ENCODE assay signal across 10 cellular contexts in the genomic region with DNA sequence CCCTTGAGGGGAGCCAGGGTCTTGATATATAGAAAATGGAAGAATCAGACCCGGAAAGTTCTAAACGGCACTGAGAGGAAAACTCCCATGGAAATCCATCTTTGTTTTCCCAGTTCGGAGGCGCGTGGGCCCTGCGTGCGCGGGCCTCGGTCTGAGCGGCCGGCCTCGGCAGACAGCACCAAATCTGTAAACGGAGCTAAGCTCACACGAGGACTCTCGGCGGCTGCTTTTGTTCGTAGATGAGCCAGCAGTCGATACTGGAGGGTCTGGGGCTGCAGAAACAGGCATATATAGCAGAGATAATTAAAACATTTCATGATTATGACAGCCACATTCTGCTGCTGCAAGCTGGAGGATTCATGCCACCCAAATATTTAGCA.
DNase-seq lines count a peak whose midpoint lies in the region; ATAC-seq and TF ChIP-seq lines count a peak whose summit lies in the region.
"Had no signal": no experiment of that assay in that cellular context is flagged by ENCODE, and none has a peak within 500 bp of the region (broad histone marks: within the 10 kb centered on the region; RNA-seq: fewer than 3 reads in every experiment).

No MANE protein-coding gene starts in this region.

- peak overlapping the region; percentile 99 for H3K4me2 ChIP-seq in skeletal muscle satellite cell (ENCODE audit: low read length)

- H3K4me3 ChIP-seq in ascending aorta (peak overlapping the region; percentile 80 to 89), left ventricle myocardium inferior (peak overlapping the region; percentile 96), skeletal muscle satellite cell (ENCODE audit: low read length) (peak overlapping the region; percentile 98)

- H3K36me3 ChIP-seq in ascending aorta (peaks cover 0 to 9% of the 10 kb centered on the region in 2 donors), left ventricle myocardium inferior (peaks cover 15% of the 10 kb centered on the region), skeletal muscle satellite cell (ENCODE audit: insufficient read depth, low read length) (peaks cover 92% of the 10 kb centered on the region)

- peak overlapping the region; percentile 96 to 100 for H3K27ac ChIP-seq in ascending aorta
- H3K27ac ChIP-seq in left ventricle myocardium inferior (replicated peaks): peak overlapping the region; percentile 100

- H3K9me3 ChIP-seq in ascending aorta: no peaks in the 10 kb centered on the region
- H3K9me3 ChIP-seq in left ventricle myocardium inferior (replicated peaks): no peaks in the 10 kb centered on the region
- H3K9me3 ChIP-seq in skeletal muscle satellite cell (replicated peaks; ENCODE audit: low read length): no peaks in the 10 kb centered on the region

- peak overlapping the region; percentile 99 for H3K9ac ChIP-seq in skeletal muscle satellite cell (ENCODE audit: low read depth, low read length)

- no peaks in the 10 kb centered on the region for H3K27me3 ChIP-seq in ascending aorta
- no peaks in the 10 kb centered on the region for H3K27me3 ChIP-seq in left ventricle myocardium inferior (ENCODE audit: low read depth)
- no peaks in the 10 kb centered on the region for H3K27me3 ChIP-seq in skeletal muscle satellite cell (ENCODE audit: control insufficient read depth, insufficient read depth, low read length)

- ATAC-seq in GM19035 (IDR thresholded peaks at IDR 0.05; ENCODE audit: unreplicated experiment) (no peak), GM21825 (IDR thresholded peaks at IDR 0.05; ENCODE audit: unreplicated experiment) (no peak)

- no peak for TF ChIP-seq CTCF in ascending aorta (IDR thresholded peaks at IDR 0.05)
- TF ChIP-seq CTCF in left ventricle myocardium inferior (IDR thresholded peaks at IDR 0.05; ENCODE audit: borderline replicate concordance): no peak

- intact Hi-C loops in ascending aorta (cut with DNase I): loop anchor here (2.0 kb wide), 1 partner anchor 69 kb away; a partner anchor contains a TSS
- intact Hi-C loops in left ventricle myocardium inferior (cut with micrococcal nuclease): no loop called here

- peak; percentile 40 for DNase-seq in EH (ENCODE audit: low read depth)
- peak in 1 of 2 donors; percentile 63 for DNase-seq in ascending aorta (ENCODE audit: low spot score in 2 of 2)
- peak; percentile 22 for DNase-seq in left ventricle myocardium inferior
- DNase-seq in DMS79 treated with DMSO at 0.1 percent for 48 hours (lab: John Stamatoyannopoulos, UW): no peak
- no peak for DNase-seq in HK-2 (ENCODE audit: unreplicated experiment)
- DNase-seq: DND-41, islet precursor cell had no signal

- H3K4me1 ChIP-seq in ascending aorta (peaks cover 22 to 59% of the 10 kb centered on the region in 2 donors), left ventricle myocardium inferior (peaks cover 100% of the 10 kb centered on the region), skeletal muscle satellite cell (ENCODE audit: control insufficient read depth, insufficient read depth, low read length) (peaks cover 42% of the 10 kb centered on the region)

Comparison
In these comparisons a context has a peak if more than half of its experiments do, and no peak if none do; other contexts are left out.
1. DNase-seq: peak in EH (single experiment) and left ventricle myocardium inferior (single experiment); none in DMS79 treated with DMSO at 0.1 percent for 48 hours (single experiment) and HK-2 (single experiment).
2. Peak in every context shown above with its lines, with median percentiles within 50 percentile points of each other: H3K4me3 ChIP-seq.